In genomic region chr1:210445931-210446330, GRCh38 we compare ENCODE assay signal across 20 cellular contexts.
A peak's percentile ranks its signal among the peaks of the same experiment; 100 is the strongest.
DNase-seq lines count a peak whose midpoint lies in the region; ATAC-seq and TF ChIP-seq lines count a peak whose summit lies in the region.
"Had no signal": no experiment of that assay in that cellular context is flagged by ENCODE, and none has a peak within 500 bp of the region (broad histone marks: within the 10 kb centered on the region; RNA-seq: fewer than 3 reads in every experiment).

No MANE protein-coding gene starts in this region.

- ATAC-seq in stimulated activated naive CD8-positive, alpha-beta T cell treated with anti-CD3 and anti-CD28 coated beads, Interleukin-15, Interleukin-2, amounts not matched to agents 100 U/mL and 50 U/mL, for 24 hours, result no peak
- ATAC-seq in T-cell (replicated peaks in 1 of 4), result no peak
- no peak for ATAC-seq in effector memory CD8-positive, alpha-beta T cell (replicated peaks)
- ATAC-seq: Panc1, right cardiac atrium had no signal

- CTCF ChIA-PET in T-cell (lab: Charles Lee), result interaction anchor here in 1 of 2 donors (1.0 to 2.9 kb wide), 3 partner anchors 72 to 688 kb away, joined by 3 to 11 read pairs (median 3); partner anchors contain the start of gene KCNH1

- peaks cover 29% of the 10 kb centered on the region for H3K4me1 Mint-ChIP-seq in stimulated activated naive CD8-positive, alpha-beta T cell treated with anti-CD3 and anti-CD28 coated beads, Interleukin-15, Interleukin-2, amounts not matched to agents 100 ng/mL and 50 ng/mL, for 24 hours (ENCODE audit: low read depth)
- H3K4me1 Mint-ChIP-seq in T-cell (peaks cover 14 to 18% (median 17%) of the 10 kb centered on the region in 3 donors), progenitor cell of endocrine pancreas (ENCODE audit: low read depth) (no peaks in the 10 kb centered on the region)
- H3K4me1 Mint-ChIP-seq in effector memory CD8-positive, alpha-beta T cell (ENCODE audit: low read depth in 2 of 2), result peaks cover 7 to 13% of the 10 kb centered on the region in 2 donors

- H3K9me3 Mint-ChIP-seq in stimulated activated naive CD8-positive, alpha-beta T cell treated with anti-CD3 and anti-CD28 coated beads, Interleukin-15, Interleukin-2, amounts not matched to agents 100 ng/mL and 50 ng/mL, for 24 hours, result no peaks in the 10 kb centered on the region
- H3K9me3 Mint-ChIP-seq in T-cell (no peaks in the 10 kb centered on the region), progenitor cell of endocrine pancreas (ENCODE audit: low read depth) (no peaks in the 10 kb centered on the region)
- no peaks in the 10 kb centered on the region for H3K9me3 Mint-ChIP-seq in effector memory CD8-positive, alpha-beta T cell
- H3K9me3 Mint-ChIP-seq: CD4-positive, alpha-beta T cell had no signal

- no peaks in the 10 kb centered on the region for H3K36me3 Mint-ChIP-seq in stimulated activated naive CD8-positive, alpha-beta T cell treated with anti-CD3 and anti-CD28 coated beads, Interleukin-15, Interleukin-2, amounts not matched to agents 100 ng/mL and 50 ng/mL, for 24 hours (ENCODE audit: low read depth)
- H3K36me3 Mint-ChIP-seq in T-cell (no peaks in the 10 kb centered on the region), progenitor cell of endocrine pancreas (ENCODE audit: insufficient read depth) (no peaks in the 10 kb centered on the region)
- no peaks in the 10 kb centered on the region for H3K36me3 Mint-ChIP-seq in effector memory CD8-positive, alpha-beta T cell (ENCODE audit: insufficient read depth)
- H3K36me3 Mint-ChIP-seq: activated CD8-positive, alpha-beta memory T cell treated with anti-CD3 and anti-CD28 coated beads, Interleukin-2, amount 10 ng/mL, durations not matched to agents 7 days and 5 days had no signal

- no peak for TF ChIP-seq CTCF in progenitor cell of endocrine pancreas (IDR thresholded peaks at IDR 0.05; ENCODE audit: unreplicated experiment)

- peak overlapping the region; percentile 87 for H3K27ac Mint-ChIP-seq in stimulated activated naive CD8-positive, alpha-beta T cell treated with anti-CD3 and anti-CD28 coated beads, Interleukin-15, Interleukin-2, amounts not matched to agents 100 ng/mL and 50 ng/mL, for 24 hours
- H3K27ac Mint-ChIP-seq in T-cell, result peak overlapping the region; percentile 50 to 82
- peak overlapping the region; percentile 54 to 59 for H3K27ac Mint-ChIP-seq in effector memory CD8-positive, alpha-beta T cell
- no peak overlapping the region for H3K27ac Mint-ChIP-seq in progenitor cell of endocrine pancreas

- H3K4me3 Mint-ChIP-seq in stimulated activated naive CD8-positive, alpha-beta T cell treated with anti-CD3 and anti-CD28 coated beads, Interleukin-15, Interleukin-2, amounts not matched to agents 100 ng/mL and 50 ng/mL, for 24 hours, result no peak overlapping the region
- peak overlapping the region in 1 of 3 donors; percentile 46 for H3K4me3 Mint-ChIP-seq in T-cell
- peak overlapping the region in 1 of 2 donors; percentile 30 for H3K4me3 Mint-ChIP-seq in effector memory CD8-positive, alpha-beta T cell
- H3K4me3 Mint-ChIP-seq in progenitor cell of endocrine pancreas (ENCODE audit: low read depth), result no peak overlapping the region
- H3K4me3 Mint-ChIP-seq: activated CD8-positive, alpha-beta memory T cell treated with anti-CD3 and anti-CD28 coated beads, Interleukin-2, amount 10 ng/mL, durations not matched to agents 7 days and 5 days had no signal

- no peaks in the 10 kb centered on the region for H3K27me3 Mint-ChIP-seq in stimulated activated naive CD8-positive, alpha-beta T cell treated with anti-CD3 and anti-CD28 coated beads, Interleukin-15, Interleukin-2, amounts not matched to agents 100 ng/mL and 50 ng/mL, for 24 hours
- H3K27me3 Mint-ChIP-seq in T-cell (peaks cover 0 to 3% of the 10 kb centered on the region in 2 donors), progenitor cell of endocrine pancreas (no peaks in the 10 kb centered on the region)
- no peaks in the 10 kb centered on the region for H3K27me3 Mint-ChIP-seq in effector memory CD8-positive, alpha-beta T cell
- H3K27me3 Mint-ChIP-seq: CD4-positive, alpha-beta T cell had no signal

- POLR2A ChIA-PET in T-cell (lab: Charles Lee), result no interaction called here

- no peak for DNase-seq in stimulated activated naive CD8-positive, alpha-beta T cell treated with anti-CD3 and anti-CD28 coated beads, Interleukin-15, Interleukin-2, amounts not matched to agents 100 U/mL and 50 U/mL, for 24 hours
- DNase-seq in T-cell (no peak), progenitor cell of endocrine pancreas (ENCODE audit: low spot score, unreplicated experiment) (no peak), NCI-H1417 (lab: John Stamatoyannopoulos, UW) (no peak)
- DNase-seq in effector memory CD8-positive, alpha-beta T cell, result no peak
- no peak for DNase-seq in stimulated activated CD4-positive, alpha-beta T cell treated with anti-CD3 and anti-CD28 coated beads, Interleukin-1b, Interleukin-23, amount 100 ng/mL, for 48 hours
- DNase-seq in stimulated activated CD4-positive, alpha-beta T cell treated with anti-CD3 and anti-CD28 coated beads, Interleukin-4, amount 100 ng/mL, for 24 hours, result no peak
- DNase-seq: activated gamma-delta T cell, esophagus squamous epithelium, kidney, MM.1S, NCI-H1436 treated with DMSO at 0.1 percent for 48 hours, NCI-H2171 treated with DMSO at 0.1 percent for 48 hours, NCI-H748 treated with DMSO at 0.1 percent for 48 hours, right cardiac atrium, tibial artery had no signal
